In the genomic region with DNA sequence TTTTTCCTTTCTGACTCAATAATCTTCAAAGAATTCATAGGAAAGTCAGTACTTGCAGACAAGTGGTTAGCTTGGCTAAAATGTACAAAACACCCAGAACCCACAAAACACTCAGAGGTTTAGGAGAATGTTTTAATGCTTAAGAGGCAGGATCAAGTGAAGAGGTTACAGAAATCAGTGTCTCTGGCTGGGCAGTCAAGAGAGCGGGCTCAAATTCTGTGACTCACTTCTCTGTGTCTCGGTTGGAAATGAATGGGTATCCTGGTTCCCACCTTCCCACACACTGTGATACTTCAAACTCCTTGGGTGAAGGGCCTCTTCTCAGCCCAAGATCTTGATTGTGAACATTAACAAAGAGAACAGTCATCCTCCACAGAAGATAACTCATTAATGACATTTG, we compare ENCODE assay signal across 15 cellular contexts. TPM values are rescaled to one million over a fixed set of nuclear protein-coding genes. Genes with fewer than 3 reads are reported as not detected.
DNase-seq lines count a peak whose midpoint lies in the region; ATAC-seq and TF ChIP-seq lines count a peak whose summit lies in the region.
"Had no signal": no experiment of that assay in that cellular context is flagged by ENCODE, and none has a peak within 500 bp of the region (broad histone marks: within the 10 kb centered on the region; RNA-seq: fewer than 3 reads in every experiment).

No MANE protein-coding gene starts in this region.

- H3K27me3 Mint-ChIP-seq in activated CD4-positive, alpha-beta memory T cell treated with anti-CD3 and anti-CD28 coated beads for 36 hours: peaks cover 14% of the 10 kb centered on the region
- H3K27me3 Mint-ChIP-seq in activated CD4-positive, alpha-beta memory T cell treated with anti-CD3 and anti-CD28 coated beads, Interleukin-2, amount 10 ng/mL, durations not matched to agents 7 days and 5 days: peaks cover 22% of the 10 kb centered on the region
- H3K27me3 Mint-ChIP-seq: progenitor cell of endocrine pancreas had no signal

- peak overlapping the region; percentile 61 for H3K27ac ChIP-seq in HUES48 (ENCODE audit: low read depth, low read length)

- no peaks in the 10 kb centered on the region for H3K9me3 Mint-ChIP-seq in activated CD4-positive, alpha-beta memory T cell treated with anti-CD3 and anti-CD28 coated beads for 36 hours
- H3K9me3 Mint-ChIP-seq in activated CD4-positive, alpha-beta memory T cell treated with anti-CD3 and anti-CD28 coated beads, Interleukin-2, amount 10 ng/mL, durations not matched to agents 7 days and 5 days: no peaks in the 10 kb centered on the region
- no peaks in the 10 kb centered on the region for H3K9me3 Mint-ChIP-seq in stimulated activated effector memory CD8-positive, alpha-beta T cell treated with anti-CD3 and anti-CD28 coated beads, Interleukin-12 subunit alpha, Interleukin-12 subunit beta, amount 100 ng/mL, for 72 hours
- H3K9me3 Mint-ChIP-seq: mesothelial cell of epicardium had no signal

- ATAC-seq in stimulated activated effector memory CD8-positive, alpha-beta T cell treated with anti-CD3 and anti-CD28 coated beads, Interleukin-12 subunit alpha, Interleukin-12 subunit beta, amount 100 ng/mL, for 72 hours: peak; percentile 82
- ATAC-seq in HG03571 (IDR thresholded peaks at IDR 0.05; ENCODE audit: unreplicated experiment): no peak
- ATAC-seq: Panc1 had no signal

- H3K36me3 Mint-ChIP-seq in activated CD4-positive, alpha-beta memory T cell treated with anti-CD3 and anti-CD28 coated beads for 36 hours: no peaks in the 10 kb centered on the region
- H3K36me3 Mint-ChIP-seq in activated CD4-positive, alpha-beta memory T cell treated with anti-CD3 and anti-CD28 coated beads, Interleukin-2, amount 10 ng/mL, durations not matched to agents 7 days and 5 days (ENCODE audit: low read depth): no peaks in the 10 kb centered on the region
- no peaks in the 10 kb centered on the region for H3K36me3 Mint-ChIP-seq in stimulated activated effector memory CD8-positive, alpha-beta T cell treated with anti-CD3 and anti-CD28 coated beads, Interleukin-12 subunit alpha, Interleukin-12 subunit beta, amount 100 ng/mL, for 72 hours

- no peak for TF ChIP-seq CTCF in fibroblast of mammary gland (conservative IDR thresholded peaks at IDR 0.05; ENCODE audit: control insufficient read depth, insufficient read depth, low read depth, low read length)

- CTCF ChIA-PET in activated CD4-positive, alpha-beta memory T cell treated with anti-CD3 and anti-CD28 coated beads for 36 hours (lab: Charles Lee): interaction anchor here (1.1 to 2.3 kb wide), 3 partner anchors 22 to 38 kb away, joined by 3 to 12 read pairs (median 3); a partner anchor contains a TSS
- CTCF ChIA-PET in activated CD4-positive, alpha-beta memory T cell treated with anti-CD3 and anti-CD28 coated beads, Interleukin-2, amount 10 ng/mL, durations not matched to agents 7 days and 5 days (lab: Charles Lee): interaction anchor here (0.6 to 0.9 kb wide), 2 partner anchors 21 to 38 kb away, joined by 3 to 4 read pairs; no protein-coding TSS in a partner anchor

- peak; percentile 27 for DNase-seq in activated CD4-positive, alpha-beta memory T cell treated with anti-CD3 and anti-CD28 coated beads for 36 hours
- no peak for DNase-seq in activated CD4-positive, alpha-beta memory T cell treated with anti-CD3 and anti-CD28 coated beads, Interleukin-2, amount 10 ng/mL, durations not matched to agents 7 days and 5 days
- peak; percentile 49 for DNase-seq in fibroblast of mammary gland (ENCODE audit: low read depth)
- no peak for DNase-seq in stimulated activated effector memory CD8-positive, alpha-beta T cell treated with anti-CD3 and anti-CD28 coated beads, Interleukin-12 subunit alpha, Interleukin-12 subunit beta, amount 100 ng/mL, for 72 hours (ENCODE audit: low spot score in 2 of 2)
- DNase-seq in NCI-H748 (lab: John Stamatoyannopoulos, UW; ENCODE audit: unreplicated experiment): no peak
- DNase-seq in RPMI8226: no peak
- DNase-seq: activated CD8-positive, alpha-beta memory T cell treated with anti-CD3 and anti-CD28 coated beads for 24 hours; dermis blood vessel endothelial cell; NCI-H1105 treated with DMSO at 0.1 percent for 48 hours had no signal

- POLR2A ChIA-PET in activated CD4-positive, alpha-beta memory T cell treated with anti-CD3 and anti-CD28 coated beads for 36 hours (lab: Charles Lee): no interaction called here
- POLR2A ChIA-PET in activated CD4-positive, alpha-beta memory T cell treated with anti-CD3 and anti-CD28 coated beads, Interleukin-2, amount 10 ng/mL, durations not matched to agents 7 days and 5 days (lab: Charles Lee): no interaction called here

- no peak overlapping the region for H3K27ac Mint-ChIP-seq in activated CD4-positive, alpha-beta memory T cell treated with anti-CD3 and anti-CD28 coated beads for 36 hours
- H3K27ac Mint-ChIP-seq in activated CD4-positive, alpha-beta memory T cell treated with anti-CD3 and anti-CD28 coated beads, Interleukin-2, amount 10 ng/mL, durations not matched to agents 7 days and 5 days: no peak overlapping the region
- H3K27ac Mint-ChIP-seq in stimulated activated effector memory CD8-positive, alpha-beta T cell treated with anti-CD3 and anti-CD28 coated beads, Interleukin-12 subunit alpha, Interleukin-12 subunit beta, amount 100 ng/mL, for 72 hours: no peak overlapping the region
- H3K27ac Mint-ChIP-seq: mesothelial cell of epicardium, progenitor cell of endocrine pancreas had no signal

- peaks cover 13% of the 10 kb centered on the region; the same call in 1 of the 2 replicates for H3K36me3 ChIP-seq in HUES48 (ENCODE audit: control insufficient read depth, insufficient read depth, low read length)

- no peak overlapping the region for H3K9ac ChIP-seq in HUES48 (ENCODE audit: low read depth, low read length)

- no peaks in the 10 kb centered on the region for H3K27me3 ChIP-seq in HUES48 (ENCODE audit: control insufficient read depth, insufficient read depth, low read length)

- H3K4me3 ChIP-seq in HUES48 (ENCODE audit: low read depth, low read length): no peak overlapping the region
- H3K4me3 ChIP-seq in fibroblast of mammary gland (ENCODE audit: control insufficient read depth, low read depth, low read length): no peak overlapping the region

- no peaks in the 10 kb centered on the region for H3K9me3 ChIP-seq in HUES48 (ENCODE audit: control insufficient read depth, insufficient read depth, low read length)

- intact Hi-C loops in activated CD4-positive, alpha-beta memory T cell treated with anti-CD3 and anti-CD28 coated beads for 36 hours (cut with micrococcal nuclease): loop anchor here (1.0 kb wide), 4 partner anchors 9 to 221 kb away; no protein-coding TSS in a partner anchor

- no peak overlapping the region for H3K4me3 Mint-ChIP-seq in activated CD4-positive, alpha-beta memory T cell treated with anti-CD3 and anti-CD28 coated beads for 36 hours
- H3K4me3 Mint-ChIP-seq in activated CD4-positive, alpha-beta memory T cell treated with anti-CD3 and anti-CD28 coated beads, Interleukin-2, amount 10 ng/mL, durations not matched to agents 7 days and 5 days: no peak overlapping the region
- no peak overlapping the region for H3K4me3 Mint-ChIP-seq in stimulated activated effector memory CD8-positive, alpha-beta T cell treated with anti-CD3 and anti-CD28 coated beads, Interleukin-12 subunit alpha, Interleukin-12 subunit beta, amount 100 ng/mL, for 72 hours
- H3K4me3 Mint-ChIP-seq: mesothelial cell of epicardium had no signal

- H3K4me1 ChIP-seq in HUES48 (ENCODE audit: control insufficient read depth, insufficient read depth, low read length): no peaks in the 10 kb centered on the region

- H3K4me1 Mint-ChIP-seq in activated CD4-positive, alpha-beta memory T cell treated with anti-CD3 and anti-CD28 coated beads for 36 hours (ENCODE audit: low read depth): peaks cover 32% of the 10 kb centered on the region
- peaks cover 18% of the 10 kb centered on the region for H3K4me1 Mint-ChIP-seq in activated CD4-positive, alpha-beta memory T cell treated with anti-CD3 and anti-CD28 coated beads, Interleukin-2, amount 10 ng/mL, durations not matched to agents 7 days and 5 days
- H3K4me1 Mint-ChIP-seq in stimulated activated effector memory CD8-positive, alpha-beta T cell treated with anti-CD3 and anti-CD28 coated beads, Interleukin-12 subunit alpha, Interleukin-12 subunit beta, amount 100 ng/mL, for 72 hours: peaks cover 29% of the 10 kb centered on the region
- H3K4me1 Mint-ChIP-seq: mesothelial cell of epicardium had no signal

RNA-seq across cellular contexts. Expression of a gene that starts 3.8 kb away (rescaled TPM):
- not detected for total RNA-seq in activated CD4-positive, alpha-beta memory T cell treated with anti-CD3 and anti-CD28 coated beads for 36 hours
- not detected for total RNA-seq in activated CD4-positive, alpha-beta memory T cell treated with anti-CD3 and anti-CD28 coated beads, Interleukin-2, amount 10 ng/mL, durations not matched to agents 7 days and 5 days
- total RNA-seq: dermis blood vessel endothelial cell, fibroblast of lung, mesothelial cell of epicardium, progenitor cell of endocrine pancreas had no signal

RNA-seq across cellular contexts. Expression of a gene that starts 37.0 kb away (rescaled TPM):
- under 1 TPM; 0.05 to 0.07 TPM for total RNA-seq in activated CD4-positive, alpha-beta memory T cell treated with anti-CD3 and anti-CD28 coated beads for 36 hours
- under 1 TPM; 0.30 to 0.48 TPM for total RNA-seq in activated CD4-positive, alpha-beta memory T cell treated with anti-CD3 and anti-CD28 coated beads, Interleukin-2, amount 10 ng/mL, durations not matched to agents 7 days and 5 days

Comparison
In these comparisons a context has a peak if more than half of its experiments do, and no peak if none do; other contexts are left out.
1. DNase-seq: peak in activated CD4-positive, alpha-beta memory T cell treated with anti-CD3 and anti-CD28 coated beads for 36 hours (single experiment) and fibroblast of mammary gland (single experiment); none in activated CD4-positive, alpha-beta memory T cell treated with anti-CD3 and anti-CD28 coated beads, Interleukin-2, amount 10 ng/mL, durations not matched to agents 7 days and 5 days (single experiment), stimulated activated effector memory CD8-positive, alpha-beta T cell treated with anti-CD3 and anti-CD28 coated beads, Interleukin-12 subunit alpha, Interleukin-12 subunit beta, amount 100 ng/mL, for 72 hours (0 of 2), NCI-H748 (single experiment) and RPMI8226 (single experiment).